Comparison of ENCODE assay signal across 21 cellular contexts in genomic region chr2:8622199-8622911, GRCh38. TPM values are rescaled to one million over a fixed set of nuclear protein-coding genes. Genes with fewer than 3 reads are reported as not detected.
DNase-seq lines count a peak whose midpoint lies in the region; ATAC-seq, FAIRE-seq and TF ChIP-seq lines count a peak whose summit lies in the region.
"Had no signal": no experiment of that assay in that cellular context is flagged by ENCODE, and none has a peak within 500 bp of the region (broad histone marks: within the 10 kb centered on the region; RNA-seq: fewer than 3 reads in every experiment).

No MANE protein-coding gene starts in this region.

- no peaks in the 10 kb centered on the region for H3K36me3 ChIP-seq in GM12878 (ENCODE audit: control insufficient read depth in 2 of 2, insufficient read depth in 2 of 2, low read length in 1 of 2)

- TF ChIP-seq POLR2A in GM12878 (IDR thresholded peaks at IDR 0.05; ENCODE audit: low read depth, low read length), result no peak

- H3K79me2 ChIP-seq in GM12878 (ENCODE audit: control insufficient read depth, insufficient read depth, low read length), result no peaks in the 10 kb centered on the region

- no peak overlapping the region for H3K4me3 Mint-ChIP-seq in stimulated activated naive CD8-positive, alpha-beta T cell treated with anti-CD3 and anti-CD28 coated beads, Interleukin-15, amount 100 ng/mL, for 72 hours
- H3K4me3 Mint-ChIP-seq in nephron progenitor cell, result no peak overlapping the region
- H3K4me3 Mint-ChIP-seq: H9 had no signal

- TF ChIP-seq CTCF in GM12878 (IDR thresholded peaks at IDR 0.05 in 2 of 3, conservative IDR thresholded peaks at IDR 0.05 in 1 of 3; ENCODE audit: control insufficient read depth in 2 of 3, extremely low read depth in 1 of 3, insufficient read depth in 1 of 3, low read depth in 3 of 3, low read length in 3 of 3) (no peak), nephron progenitor cell (IDR thresholded peaks at IDR 0.05) (no peak)

- H2AFZ ChIP-seq in GM12878 (ENCODE audit: control insufficient read depth, low read depth, low read length), result no peak overlapping the region

- no TSS peak for BruUV-seq in GM12878 (replicated peaks; lab: Mats Ljungman, UMichigan)

- no peak for TF ChIP-seq EP300 in GM12878 (IDR thresholded peaks at IDR 0.05; ENCODE audit: borderline replicate concordance in 1 of 2, control insufficient read depth in 1 of 2, low read depth in 2 of 2, low read length in 2 of 2)

- no peaks in the 10 kb centered on the region for H4K20me1 ChIP-seq in GM12878 (ENCODE audit: control insufficient read depth, insufficient read depth)

- H3K4me1 ChIP-seq in GM12878 (ENCODE audit: control insufficient read depth, insufficient read depth, low read length), result no peaks in the 10 kb centered on the region

- RAD21 ChIA-PET in GM12878 (lab: Charles Lee; ENCODE audit: unreplicated experiment), result interaction anchor here (0.6 to 2.1 kb wide), 14 partner anchors 9 to 143 kb away, joined by 3 to 23 read pairs (median 4); partner anchors contain the start of gene ID2

- in situ Hi-C loops in GM12878 (cut with MboI), result no loop called here

- peaks cover 9% of the 10 kb centered on the region for H3K4me1 Mint-ChIP-seq in stimulated activated naive CD8-positive, alpha-beta T cell treated with anti-CD3 and anti-CD28 coated beads, Interleukin-15, amount 100 ng/mL, for 72 hours
- H3K4me1 Mint-ChIP-seq in nephron progenitor cell, result peaks cover 65% of the 10 kb centered on the region

- TF ChIP-seq RAD21 in GM12878 (IDR thresholded peaks at IDR 0.05; ENCODE audit: insufficient read depth, low read depth, low read length), result no peak

- H3K27ac ChIP-seq in GM12878 (ENCODE audit: control insufficient read depth, insufficient read depth), result no peak overlapping the region
- H3K27ac ChIP-seq: SK-N-MC had no signal

- 9% methylated on average over 5 of the region's 7 CpGs for WGBS in GM12878 (ENCODE audit: insufficient coverage, insufficient replicate concordance, low lambda C conversion rate, missing lambda C conversion rate)

- no peak overlapping the region for H3K4me3 ChIP-seq in GM12878
- H3K4me3 ChIP-seq: SK-N-MC had no signal

- H3K27me3 Mint-ChIP-seq in stimulated activated naive CD8-positive, alpha-beta T cell treated with anti-CD3 and anti-CD28 coated beads, Interleukin-15, amount 100 ng/mL, for 72 hours, result peaks cover 30% of the 10 kb centered on the region
- H3K27me3 Mint-ChIP-seq in nephron progenitor cell (ENCODE audit: low read depth, poor library complexity), result peaks cover 16% of the 10 kb centered on the region

- SMC1A ChIA-PET in GM12878 (lab: Charles Lee; ENCODE audit: uncharacterized antibody, unreplicated experiment), result interaction anchor here (1.0 to 6.3 kb wide), 10 partner anchors 13 to 103 kb away, joined by 3 to 40 read pairs (median 4); partner anchors contain the start of gene ID2

- no peak overlapping the region for H3K27ac Mint-ChIP-seq in stimulated activated naive CD8-positive, alpha-beta T cell treated with anti-CD3 and anti-CD28 coated beads, Interleukin-15, amount 100 ng/mL, for 72 hours
- peak overlapping the region; percentile 51 for H3K27ac Mint-ChIP-seq in nephron progenitor cell
- H3K27ac Mint-ChIP-seq: H9 had no signal

- H3K27me3 ChIP-seq in GM12878 (replicated peaks in 1 of 2; ENCODE audit: control insufficient read depth in 2 of 2, insufficient read depth in 2 of 2, low read length in 1 of 2), result peaks cover 0 to 8% of the 10 kb centered on the region in 2 experiments; a peak in 2 of 4 replicates

- H3K9ac ChIP-seq in GM12878 (ENCODE audit: control insufficient read depth, insufficient read depth, low read length), result no peak overlapping the region

- FAIRE-seq in GM12878 (lab: Jason Lieb, UNC) (no peak), GM19239 (lab: Jason Lieb, UNC) (no peak)

- no peak overlapping the region for H3K4me2 ChIP-seq in GM12878 (ENCODE audit: control insufficient read depth, insufficient read depth)

- peak; percentile 29 for ATAC-seq in stimulated activated naive CD8-positive, alpha-beta T cell treated with anti-CD3 and anti-CD28 coated beads, Interleukin-15, amount 100 ng/mL, for 72 hours
- no peak for ATAC-seq in stimulated activated naive CD8-positive, alpha-beta T cell treated with anti-CD3 and anti-CD28 coated beads, Interleukin-15, Interleukin-2, amounts not matched to agents 100 U/mL and 50 U/mL, for 24 hours
- ATAC-seq in GM12878 (peak; percentile 89), GM18502 (IDR thresholded peaks at IDR 0.05; ENCODE audit: poor library complexity, unreplicated experiment) (no peak), HG03108 (IDR thresholded peaks at IDR 0.05; ENCODE audit: unreplicated experiment) (no peak)
- ATAC-seq: Panc1, Right ventricle myocardium inferior had no signal

- intact Hi-C loops in GM12878 (cut with micrococcal nuclease; ENCODE audit: unreplicated experiment), result no loop called here

- no peaks in the 10 kb centered on the region for H3K9me3 Mint-ChIP-seq in stimulated activated naive CD8-positive, alpha-beta T cell treated with anti-CD3 and anti-CD28 coated beads, Interleukin-15, amount 100 ng/mL, for 72 hours
- H3K9me3 Mint-ChIP-seq in nephron progenitor cell, result peaks cover 4% of the 10 kb centered on the region
- H3K9me3 Mint-ChIP-seq: CD14-positive monocyte, H9 had no signal

- H3K36me3 Mint-ChIP-seq in nephron progenitor cell (ENCODE audit: low read depth), result peaks cover 5% of the 10 kb centered on the region
- H3K36me3 Mint-ChIP-seq: CD14-positive monocyte had no signal

- DNase-seq in stimulated activated naive CD8-positive, alpha-beta T cell treated with anti-CD3 and anti-CD28 coated beads, Interleukin-15, amount 100 ng/mL, for 72 hours, result no peak
- no peak for DNase-seq in stimulated activated naive CD8-positive, alpha-beta T cell treated with anti-CD3 and anti-CD28 coated beads, Interleukin-15, Interleukin-2, amounts not matched to agents 100 U/mL and 50 U/mL, for 24 hours
- DNase-seq in GM12878 (ENCODE audit: low read depth, low spot score) (no peak), nephron progenitor cell (no peak), NCI-H187 (lab: John Stamatoyannopoulos, UW) (no peak), GM19239 (ENCODE audit: insufficient read length, low spot score) (no peak)
- DNase-seq: ACHN, AML-193, DMS53, H9, NCI-H1417, NCI-H1930, NCI-H2171 treated with DMSO at 0.1 percent for 48 hours, NCI-H446 treated with DMSO at 0.1 percent for 48 hours, NCI-H774 had no signal

- POLR2A ChIA-PET in GM12878 (lab: Charles Lee), result interaction anchor here (0.6 to 1.8 kb wide), 11 partner anchors 9 to 382 kb away, joined by 3 to 12 read pairs (median 3); no protein-coding TSS in a partner anchor

- H3K9me3 ChIP-seq in GM12878 (replicated peaks; ENCODE audit: control insufficient read depth, insufficient read depth, low read length), result no peaks in the 10 kb centered on the region

- CTCF ChIA-PET in GM12878 (lab: Yijun Ruan, JAX), result interaction anchor here (0.5 to 2.0 kb wide), 7 partner anchors 10 to 71 kb away, joined by 3 to 12 read pairs (median 3); no protein-coding TSS in a partner anchor

TF ChIP-seq in GM12878, 131 proteins besides CTCF, POLR2A, EP300 and RAD21 (continues in another document):
- TF ChIP-seq MLLT1 (IDR thresholded peaks at IDR 0.05) (0 out of 2 replicates have a peak, but pooled peaks have one; percentile 40), SPI1 (IDR thresholded peaks at IDR 0.05; ENCODE audit: borderline replicate concordance, insufficient read depth, low read depth, low read length) (no peak), PAX8 (IDR thresholded peaks at IDR 0.05) (no peak), HDGF (IDR thresholded peaks at IDR 0.05) (peak; percentile 50; the same call in 1 of the 2 replicates), NBN (IDR thresholded peaks at IDR 0.05) (peak; percentile 72; the same call in 1 of the 2 replicates), RELB (IDR thresholded peaks at IDR 0.05; ENCODE audit: low read depth) (0 out of 2 replicates have a peak, but pooled peaks have one; percentile 21)

RNA-seq across cellular contexts. Expression of gene ID2, which starts 59.5 kb away (rescaled TPM):
- total RNA-seq in GM12878 (2013; cell fraction: nucleolus; rRNA removed), result 271 and 378 TPM in 2 replicates
- total RNA-seq in GM12878 (2014; rRNA removed), result 62.6 and 69.8 TPM in 2 replicates
- total RNA-seq in GM12878 (2014; rRNA removed; fragmentation: Illumina TruSeq; extraction: Trizol), result 37.8 and 40.4 TPM in 2 replicates
- 36.6 and 39.0 TPM in 2 replicates for total RNA-seq in GM12878 (2021)
- 6.1 TPM for polyA plus RNA-seq in GM12878 (2011; ENCODE audit: low read depth)
- polyA plus RNA-seq in GM12878 (2011; rRNA removed), result 388 and 613 TPM in 2 replicates
- 630 and 953 TPM in 2 replicates for polyA plus RNA-seq in GM12878 (2011; cell fraction: cytosol; rRNA removed)
- polyA plus RNA-seq in GM12878 (2011; cell fraction: nucleus; rRNA removed), result 989 and 1,075 TPM in 2 replicates
- 12.6 and 14.8 TPM in 2 replicates for polyA plus RNA-seq in GM12878 (2012)
- 32.4 and 44.6 TPM in 2 replicates for polyA plus RNA-seq in GM12878 (2014; fragmentation: Illumina TruSeq; extraction: Trizol)
- 10 to 100 TPM; 77.3 to 82.5 TPM for polyA plus RNA-seq in GM12878 (2014; fragmentation: Nextera tagmentation; extraction: Ambion mirVana)
- 116 and 162 TPM in 2 replicates for polyA plus RNA-seq in GM12878 (2014; rRNA removed)
- polyA plus RNA-seq in GM12878 (2016; fragmentation: Nextera tagmentation; extraction: Ambion mirVana), result 10 to 100 TPM; 69.1 to 81.6 TPM
- polyA minus RNA-seq in GM12878 (2011; rRNA and poly(A)+ RNA removed), result 376 and 648 TPM in 2 replicates
- polyA minus RNA-seq in GM12878 (2011; cell fraction: cytosol; rRNA and poly(A)+ RNA removed), result 107 and 121 TPM in 2 replicates
- polyA minus RNA-seq in GM12878 (2011; cell fraction: nucleus; rRNA and poly(A)+ RNA removed), result 445 and 634 TPM in 2 replicates

Comparison
In these comparisons a context has a peak if more than half of its experiments do, and no peak if none do; other contexts are left out.
1. ATAC-seq: peak in stimulated activated naive CD8-positive, alpha-beta T cell treated with anti-CD3 and anti-CD28 coated beads, Interleukin-15, amount 100 ng/mL, for 72 hours (single experiment) and GM12878 (single experiment); none in stimulated activated naive CD8-positive, alpha-beta T cell treated with anti-CD3 and anti-CD28 coated beads, Interleukin-15, Interleukin-2, amounts not matched to agents 100 U/mL and 50 U/mL, for 24 hours (single experiment), GM18502 (single experiment) and HG03108 (single experiment).